1 cellular context compared by ENCODE assay signal in genomic region chr20:46548688-46549087, GRCh38.
TF ChIP-seq lines count a peak whose summit lies in the region.

No MANE protein-coding gene starts in this region.

TF ChIP-seq in HepG2, 621 proteins besides CTCF, POLR2A, EP300 and RAD21:
- TF ChIP-seq MAFK (conservative IDR thresholded peaks at IDR 0.05 in 1 of 2, IDR thresholded peaks at IDR 0.05 in 1 of 2; ENCODE audit: low read length in 2 of 2) (peak; percentile 71 to 87), MAFF (IDR thresholded peaks at IDR 0.05; ENCODE audit: low read depth, low read length) (peak; percentile 68), ZNF83 (CRISPR knock-in tag; IDR thresholded peaks at IDR 0.05; ENCODE audit: borderline replicate concordance) (no peak), ZNF282 (IDR thresholded peaks at IDR 0.05; ENCODE audit: partially characterized antibody) (no peak), TCF12 (IDR thresholded peaks at IDR 0.05) (no peak), TCF12 (CRISPR knock-in tag; IDR thresholded peaks at IDR 0.05) (no peak), TCF7L2 (IDR thresholded peaks at IDR 0.05; ENCODE audit: low read depth, low read length) (no peak)
